ENCODE assay signal across 16 cellular contexts in the genomic region with DNA sequence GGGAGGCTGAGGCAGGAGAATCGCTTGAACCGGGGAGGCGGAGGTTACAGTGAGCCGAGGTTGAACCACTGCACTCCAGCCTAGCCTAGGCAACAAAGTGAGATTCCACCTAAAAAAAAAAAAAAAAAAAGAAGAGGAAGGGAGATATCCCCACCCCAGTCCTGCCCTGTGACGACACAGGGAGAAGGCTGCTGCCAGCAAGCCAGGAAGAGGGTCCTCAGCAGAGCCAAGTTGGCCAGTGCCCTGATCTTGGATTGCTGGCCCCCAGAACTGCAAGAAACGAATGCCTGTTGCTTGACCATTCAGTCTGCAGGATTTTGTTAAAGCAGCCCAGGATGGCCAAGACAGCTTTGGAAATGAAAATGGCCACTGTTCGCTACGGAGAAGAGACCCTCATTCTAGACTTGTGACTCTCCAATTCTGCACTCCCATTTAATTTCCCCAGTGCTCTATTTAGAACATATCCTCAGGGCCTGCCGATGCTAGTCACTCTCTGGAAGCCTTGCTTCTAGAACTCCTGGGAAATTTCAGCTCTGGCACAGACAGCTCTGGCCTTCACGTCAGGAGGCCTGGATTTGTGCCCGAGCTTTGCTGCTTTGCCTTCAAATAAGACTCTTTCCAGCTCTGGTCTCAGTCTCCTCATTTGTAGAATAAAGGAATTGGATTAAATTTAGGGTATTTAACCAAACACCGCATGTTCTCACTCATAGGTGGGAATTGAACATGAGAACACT. TPM values are rescaled to one million over a fixed set of nuclear protein-coding genes. Genes with fewer than 3 reads are reported as not detected.
DNase-seq lines count a peak whose midpoint lies in the region; ATAC-seq and TF ChIP-seq lines count a peak whose summit lies in the region.
"Had no signal": no experiment of that assay in that cellular context is flagged by ENCODE, and none has a peak within 500 bp of the region (broad histone marks: within the 10 kb centered on the region; RNA-seq: fewer than 3 reads in every experiment).

No MANE protein-coding gene starts in this region.

- no peak overlapping the region for H2AK5ac ChIP-seq in IMR-90 (ENCODE audit: low read depth, low read length)

- no peak overlapping the region for H2AK9ac ChIP-seq in IMR-90 (replicated peaks; ENCODE audit: low read depth, low read length, poor library complexity)

- no TSS peak for BruUV-seq in IMR-90 (replicated peaks; lab: Mats Ljungman, UMichigan)

- H3K27ac Mint-ChIP-seq in T-cell, result no peak overlapping the region
- H3K27ac Mint-ChIP-seq in activated CD8-positive, alpha-beta memory T cell treated with anti-CD3 and anti-CD28 coated beads, Interleukin-2, amount 10 ng/mL, durations not matched to agents 7 days and 5 days, result no peak overlapping the region
- H3K27ac Mint-ChIP-seq in activated CD8-positive, alpha-beta T cell treated with anti-CD3 and anti-CD28 coated beads for 36 hours, result no peak overlapping the region
- H3K27ac Mint-ChIP-seq: activated naive CD4-positive, alpha-beta T cell treated with anti-CD3 and anti-CD28 coated beads for 36 hours; nephron progenitor cell had no signal

- H3K9me3 ChIP-seq in IMR-90 (ENCODE audit: control insufficient read depth, insufficient read depth, low read length) (no peaks in the 10 kb centered on the region), colonic mucosa (no peaks in the 10 kb centered on the region), right cardiac atrium (ENCODE audit: control insufficient read depth, low read length) (no peaks in the 10 kb centered on the region)
- H3K9me3 ChIP-seq: left lung, upper lobe of right lung had no signal

- 72% methylated on average over 3 of the region's 12 CpGs; no CpG with 5 or more reads in 1 of the 2 experiments for WGBS in IMR-90 (ENCODE audit: extremely low coverage in 2 of 2, insufficient read length in 1 of 2), 2 experiments
- WGBS in right cardiac atrium, result 58% methylated on average over 12 of the region's 12 CpGs

- dilution Hi-C loops in IMR-90 (cut with HindIII; ENCODE audit: low sequenced_read_pairs, unreplicated experiment), result no loop called here

- H2BK120ac ChIP-seq in IMR-90 (ENCODE audit: low read depth, low read length), result no peak overlapping the region

- peaks cover 0 to 3% (median 0%) of the 10 kb centered on the region in 3 donors for H3K4me1 Mint-ChIP-seq in T-cell
- peaks cover 8% of the 10 kb centered on the region for H3K4me1 Mint-ChIP-seq in activated CD8-positive, alpha-beta memory T cell treated with anti-CD3 and anti-CD28 coated beads, Interleukin-2, amount 10 ng/mL, durations not matched to agents 7 days and 5 days
- H3K4me1 Mint-ChIP-seq in activated CD8-positive, alpha-beta T cell treated with anti-CD3 and anti-CD28 coated beads for 36 hours (ENCODE audit: low read depth), result peaks cover 2% of the 10 kb centered on the region
- H3K4me1 Mint-ChIP-seq: nephron progenitor cell had no signal

- DNase-seq in IMR-90 (peak; percentile 30), colonic mucosa (peak; percentile 24), right cardiac atrium (peak; percentile 79 to 95 (median 90)), T-cell (no peak)
- DNase-seq in activated CD8-positive, alpha-beta memory T cell treated with anti-CD3 and anti-CD28 coated beads, Interleukin-2, amount 10 ng/mL, durations not matched to agents 7 days and 5 days, result no peak
- no peak for DNase-seq in activated CD8-positive, alpha-beta T cell treated with anti-CD3 and anti-CD28 coated beads for 36 hours
- DNase-seq: activated CD8-positive, alpha-beta memory T cell treated with anti-CD3 and anti-CD28 coated beads for 24 hours; activated naive CD4-positive, alpha-beta T cell treated with anti-CD3 and anti-CD28 coated beads for 36 hours; DMS 273 treated with DMSO at 0.1 percent for 48 hours; HCEC 1CT; nephron progenitor cell; stimulated activated CD4-positive, alpha-beta T cell treated with anti-CD3 and anti-CD28 coated beads, Interleukin-12 subunit alpha, Interleukin-12 subunit beta, amount 100 ng/mL, for 4 hours; upper lobe of right lung had no signal

- H2BK5ac ChIP-seq in IMR-90 (ENCODE audit: low read depth, low read length, poor library complexity, severe bottlenecking), result no peak overlapping the region

- TF ChIP-seq RAD21 in IMR-90 (IDR thresholded peaks at IDR 0.05; ENCODE audit: low read length), result no peak

- H3K27ac ChIP-seq in IMR-90 (ENCODE audit: insufficient read depth, low read length) (no peak overlapping the region), colonic mucosa (no peak overlapping the region), right cardiac atrium (ENCODE audit: low read length) (peak overlapping the region; percentile 64), rectal smooth muscle tissue (ENCODE audit: low read depth, low read length) (peak overlapping the region; percentile 89)
- H3K27ac ChIP-seq: left lung, upper lobe of right lung had no signal

- TF ChIP-seq CTCF in IMR-90 (conservative IDR thresholded peaks at IDR 0.05; ENCODE audit: low read depth, low read length) (no peak), colonic mucosa (IDR thresholded peaks at IDR 0.05) (no peak)
- TF ChIP-seq CTCF in activated CD8-positive, alpha-beta T cell treated with anti-CD3 and anti-CD28 coated beads for 36 hours (IDR thresholded peaks at IDR 0.05), result no peak

- peaks cover 6% of the 10 kb centered on the region; the same call in 1 of the 2 replicates for H3K27me3 ChIP-seq in IMR-90 (ENCODE audit: control insufficient read depth, insufficient read depth, low read length)
- no peaks in the 10 kb centered on the region for H3K27me3 ChIP-seq in colonic mucosa
- no peaks in the 10 kb centered on the region for H3K27me3 ChIP-seq in right cardiac atrium (ENCODE audit: control insufficient read depth, insufficient read depth)
- no peaks in the 10 kb centered on the region for H3K27me3 ChIP-seq in rectal smooth muscle tissue (ENCODE audit: control insufficient read depth, insufficient read depth, low read length)

- H3K4me3 ChIP-seq in IMR-90 (ENCODE audit: insufficient read depth, low read depth, low read length), result no peak overlapping the region
- H3K4me3 ChIP-seq in colonic mucosa, result no peak overlapping the region
- no peak overlapping the region for H3K4me3 ChIP-seq in right cardiac atrium (ENCODE audit: low read length)
- no peak overlapping the region for H3K4me3 ChIP-seq in rectal smooth muscle tissue (ENCODE audit: low read length)
- H3K4me3 ChIP-seq: left lung, upper lobe of right lung had no signal

- in situ Hi-C loops in IMR-90 (cut with MboI; ENCODE audit: low sequenced_read_pairs), result no loop called here

- H3K56ac ChIP-seq in IMR-90 (ENCODE audit: extremely low read depth, insufficient read depth, low read length), result no peak overlapping the region

- no peaks in the 10 kb centered on the region for H3K36me3 Mint-ChIP-seq in T-cell
- no peaks in the 10 kb centered on the region for H3K36me3 Mint-ChIP-seq in activated CD8-positive, alpha-beta memory T cell treated with anti-CD3 and anti-CD28 coated beads, Interleukin-2, amount 10 ng/mL, durations not matched to agents 7 days and 5 days
- H3K36me3 Mint-ChIP-seq in activated CD8-positive, alpha-beta T cell treated with anti-CD3 and anti-CD28 coated beads for 36 hours (ENCODE audit: low read depth), result no peaks in the 10 kb centered on the region

- H3K9me3 Mint-ChIP-seq in T-cell, result no peaks in the 10 kb centered on the region
- no peaks in the 10 kb centered on the region for H3K9me3 Mint-ChIP-seq in activated CD8-positive, alpha-beta memory T cell treated with anti-CD3 and anti-CD28 coated beads, Interleukin-2, amount 10 ng/mL, durations not matched to agents 7 days and 5 days (ENCODE audit: low read depth)
- no peaks in the 10 kb centered on the region for H3K9me3 Mint-ChIP-seq in activated CD8-positive, alpha-beta T cell treated with anti-CD3 and anti-CD28 coated beads for 36 hours
- H3K9me3 Mint-ChIP-seq: activated naive CD4-positive, alpha-beta T cell treated with anti-CD3 and anti-CD28 coated beads for 36 hours; nephron progenitor cell had no signal

- no peak overlapping the region for H4K91ac ChIP-seq in IMR-90 (ENCODE audit: insufficient read depth, low read depth, low read length)

- H4K20me1 ChIP-seq in IMR-90 (ENCODE audit: insufficient read depth, low read length), result no peaks in the 10 kb centered on the region

- H3K14ac ChIP-seq in IMR-90 (replicated peaks; ENCODE audit: low read depth, low read length), result no peak overlapping the region

- no peaks in the 10 kb centered on the region for H3K9me1 ChIP-seq in IMR-90 (ENCODE audit: insufficient read depth, low read length)

- no peak overlapping the region for H3K4me3 Mint-ChIP-seq in T-cell
- H3K4me3 Mint-ChIP-seq in activated CD8-positive, alpha-beta memory T cell treated with anti-CD3 and anti-CD28 coated beads, Interleukin-2, amount 10 ng/mL, durations not matched to agents 7 days and 5 days, result no peak overlapping the region
- no peak overlapping the region for H3K4me3 Mint-ChIP-seq in activated CD8-positive, alpha-beta T cell treated with anti-CD3 and anti-CD28 coated beads for 36 hours
- H3K4me3 Mint-ChIP-seq: activated naive CD4-positive, alpha-beta T cell treated with anti-CD3 and anti-CD28 coated beads for 36 hours; nephron progenitor cell had no signal

- H3K79me1 ChIP-seq in IMR-90 (ENCODE audit: low read depth in 1 of 2, low read length in 2 of 2), result no peaks in the 10 kb centered on the region

- H3K36me3 ChIP-seq in IMR-90 (ENCODE audit: control insufficient read depth, insufficient read depth, low read length) (no peaks in the 10 kb centered on the region), colonic mucosa (no peaks in the 10 kb centered on the region), rectal smooth muscle tissue (ENCODE audit: control insufficient read depth, insufficient read depth, low read length) (no peaks in the 10 kb centered on the region)
- H3K36me3 ChIP-seq: left lung, upper lobe of right lung had no signal

- ATAC-seq in IMR-90 (ENCODE audit: low read depth) (no peak), right cardiac atrium (peak; percentile 88 to 93), T-cell (replicated peaks in 1 of 4) (no peak), GM21786 (IDR thresholded peaks at IDR 0.05; ENCODE audit: unreplicated experiment) (no peak)
- ATAC-seq in activated CD8-positive, alpha-beta memory T cell treated with anti-CD3 and anti-CD28 coated beads, Interleukin-2, amount 10 ng/mL, durations not matched to agents 7 days and 5 days, result no peak
- ATAC-seq in activated CD8-positive, alpha-beta T cell treated with anti-CD3 and anti-CD28 coated beads for 36 hours, result no peak
- ATAC-seq: left lung, upper lobe of right lung had no signal

- no peak overlapping the region for H3K23ac ChIP-seq in IMR-90 (ENCODE audit: low read depth, low read length)

- H4K5ac ChIP-seq in IMR-90 (ENCODE audit: low read depth, low read length), result no peak overlapping the region

- H3K27me3 Mint-ChIP-seq in T-cell, result peaks cover 3 to 9% of the 10 kb centered on the region in 2 donors
- peaks cover 17% of the 10 kb centered on the region for H3K27me3 Mint-ChIP-seq in activated CD8-positive, alpha-beta memory T cell treated with anti-CD3 and anti-CD28 coated beads, Interleukin-2, amount 10 ng/mL, durations not matched to agents 7 days and 5 days
- H3K27me3 Mint-ChIP-seq in activated CD8-positive, alpha-beta T cell treated with anti-CD3 and anti-CD28 coated beads for 36 hours, result peaks cover 3% of the 10 kb centered on the region

- H2BK20ac ChIP-seq in IMR-90 (ENCODE audit: low read depth, low read length), result no peak overlapping the region

- no peak overlapping the region for H4K8ac ChIP-seq in IMR-90 (ENCODE audit: low read depth in 2 of 2, low read length in 2 of 2)

- H3K4me1 ChIP-seq in IMR-90 (ENCODE audit: control insufficient read depth, insufficient read depth, low read length) (no peaks in the 10 kb centered on the region), colonic mucosa (no peaks in the 10 kb centered on the region), right cardiac atrium (ENCODE audit: control insufficient read depth, insufficient read depth, low read length) (peaks cover 2% of the 10 kb centered on the region), rectal smooth muscle tissue (ENCODE audit: control insufficient read depth, insufficient read depth, low read length) (peaks cover 5% of the 10 kb centered on the region)

- intact Hi-C loops in IMR-90 (cut with micrococcal nuclease) (no loop called here), colonic mucosa (cut with DNase I) (no loop called here), right cardiac atrium (cut with DNase I) (no loop called here)
- intact Hi-C loops in activated CD8-positive, alpha-beta T cell treated with anti-CD3 and anti-CD28 coated beads for 36 hours (cut with micrococcal nuclease), result no loop called here

- H2BK15ac ChIP-seq in IMR-90 (ENCODE audit: low read depth, low read length), result no peak overlapping the region

- no peak overlapping the region for H3K9ac ChIP-seq in IMR-90 (ENCODE audit: low read depth, low read length)
- H3K9ac ChIP-seq in colonic mucosa (ENCODE audit: low read depth in 2 of 2, low read length in 2 of 2), result no peak overlapping the region
- H3K9ac ChIP-seq in rectal smooth muscle tissue (ENCODE audit: low read length), result no peak overlapping the region

- no peak overlapping the region for H3K18ac ChIP-seq in IMR-90 (ENCODE audit: low read depth, low read length)

- no peak overlapping the region for H3K4ac ChIP-seq in IMR-90 (ENCODE audit: low read depth, low read length)

- no peak overlapping the region for H3K4me2 ChIP-seq in IMR-90 (ENCODE audit: low read depth, low read length)

- H2AFZ ChIP-seq in IMR-90 (replicated peaks; ENCODE audit: low read length, poor library complexity), result no peak overlapping the region

- no peak for TF ChIP-seq POLR2A in IMR-90 (IDR thresholded peaks at IDR 0.05; ENCODE audit: low read depth, low read length)

- CTCF ChIA-PET in IMR-90 (lab: Yijun Ruan, JAX) (no interaction called here), T-cell (lab: Charles Lee) (no interaction called here)
- CTCF ChIA-PET in activated CD8-positive, alpha-beta memory T cell treated with anti-CD3 and anti-CD28 coated beads, Interleukin-2, amount 10 ng/mL, durations not matched to agents 7 days and 5 days (lab: Charles Lee), result no interaction called here
- CTCF ChIA-PET in activated CD8-positive, alpha-beta T cell treated with anti-CD3 and anti-CD28 coated beads for 36 hours (lab: Charles Lee), result interaction anchor here (0.6 kb wide), 1 partner anchor 101 kb away, joined by 3 read pairs; no protein-coding TSS in a partner anchor

- POLR2A ChIA-PET in IMR-90 (lab: Charles Lee; ENCODE audit: unreplicated experiment) (interaction anchor here (1.3 kb wide), 1 partner anchor 15 kb away, joined by 4 read pairs; no protein-coding TSS in a partner anchor), T-cell (lab: Charles Lee) (interaction anchor here in 1 of 2 donors (0.7 kb wide), 1 partner anchor 10 kb away, joined by 3 read pairs; no protein-coding TSS in a partner anchor)
- POLR2A ChIA-PET in activated CD8-positive, alpha-beta T cell treated with anti-CD3 and anti-CD28 coated beads for 36 hours (lab: Charles Lee), result no interaction called here

RNA-seq across cellular contexts. Expression of gene AMMECR1L, which starts 15.8 kb away (rescaled TPM):
- total RNA-seq in IMR-90 (2012; rRNA removed) (14.0 and 16.1 TPM in 2 replicates), colonic mucosa (10 to 100 TPM; 10.5 to 15.7 TPM), right cardiac atrium (10 to 100 TPM in 3 of 4 donors, 1 to 10 TPM in 1; 9.8 to 12.1 (median 10.7) TPM), T-cell (10 to 100 TPM; 10.2 to 18.1 (median 15.0) TPM)
- polyA plus RNA-seq in IMR-90 (2012; rRNA removed) (11.0 and 13.4 TPM in 2 replicates), right cardiac atrium (5.4 TPM)
- polyA plus RNA-seq in IMR-90 (2012; cell fraction: cytosol; rRNA removed), result 4.8 and 6.4 TPM in 2 replicates
- polyA plus RNA-seq in IMR-90 (2012; cell fraction: nucleus; rRNA removed; ENCODE audit: low replicate concordance), result 9.6 and 30.5 TPM in 2 replicates
- total RNA-seq in activated CD8-positive, alpha-beta memory T cell treated with anti-CD3 and anti-CD28 coated beads, Interleukin-2, amount 10 ng/mL, durations not matched to agents 7 days and 5 days, result 10 to 100 TPM; 13.3 to 18.5 TPM
- total RNA-seq in activated CD8-positive, alpha-beta T cell treated with anti-CD3 and anti-CD28 coated beads for 36 hours, result 10 to 100 TPM; 12.5 to 13.1 TPM

RNA-seq across cellular contexts. Expression of gene POLR2D, which starts 43.6 kb away (rescaled TPM):
- total RNA-seq in IMR-90 (2012; rRNA removed), result 41.6 and 42.2 TPM in 2 replicates
- polyA plus RNA-seq in IMR-90 (2012; rRNA removed), result 12.9 and 18.0 TPM in 2 replicates
- polyA plus RNA-seq in IMR-90 (2012; cell fraction: cytosol; rRNA removed), result 4.8 and 9.3 TPM in 2 replicates
- 1.8 and 7.5 TPM in 2 replicates for polyA plus RNA-seq in IMR-90 (2012; cell fraction: nucleus; rRNA removed; ENCODE audit: low replicate concordance)
- 10 to 100 TPM; 23.5 to 32.7 TPM for total RNA-seq in colonic mucosa
- 10 to 100 TPM; 16.1 to 22.1 (median 20.9) TPM for total RNA-seq in right cardiac atrium
- 10.7 TPM for polyA plus RNA-seq in right cardiac atrium
- total RNA-seq in T-cell, result 10 to 100 TPM; 22.3 to 28.9 (median 27.4) TPM
- total RNA-seq in activated CD8-positive, alpha-beta memory T cell treated with anti-CD3 and anti-CD28 coated beads, Interleukin-2, amount 10 ng/mL, durations not matched to agents 7 days and 5 days, result 10 to 100 TPM; 52.3 to 56.4 TPM
- 10 to 100 TPM; 72.5 to 75.0 TPM for total RNA-seq in activated CD8-positive, alpha-beta T cell treated with anti-CD3 and anti-CD28 coated beads for 36 hours

Comparison
In these comparisons a context has a peak if more than half of its experiments do, and no peak if none do; other contexts are left out.
1. ATAC-seq: peak in right cardiac atrium (2 of 2); none in IMR-90 (single experiment), T-cell (0 of 4), activated CD8-positive, alpha-beta memory T cell treated with anti-CD3 and anti-CD28 coated beads, Interleukin-2, amount 10 ng/mL, durations not matched to agents 7 days and 5 days (single experiment), GM21786 (single experiment) and activated CD8-positive, alpha-beta T cell treated with anti-CD3 and anti-CD28 coated beads for 36 hours (single experiment).
2. DNase-seq: peak in IMR-90 (single experiment), colonic mucosa (single experiment) and right cardiac atrium (3 of 3); none in T-cell (0 of 34), activated CD8-positive, alpha-beta memory T cell treated with anti-CD3 and anti-CD28 coated beads, Interleukin-2, amount 10 ng/mL, durations not matched to agents 7 days and 5 days (single experiment) and activated CD8-positive, alpha-beta T cell treated with anti-CD3 and anti-CD28 coated beads for 36 hours (single experiment).
3. H3K27ac ChIP-seq: peak in right cardiac atrium (single experiment) and rectal smooth muscle tissue (single experiment); none in IMR-90 (single experiment) and colonic mucosa (single experiment).